In genomic region chr17:60577147-60577925, GRCh38 we compare ENCODE assay signal across 8 cellular contexts. TPM values are rescaled to one million over a fixed set of nuclear protein-coding genes. Genes with fewer than 3 reads are reported as not detected.
DNase-seq lines count a peak whose midpoint lies in the region; ATAC-seq and TF ChIP-seq lines count a peak whose summit lies in the region.

No MANE protein-coding gene starts in this region.

- no peaks in the 10 kb centered on the region for H3K9me3 Mint-ChIP-seq in activated naive CD4-positive, alpha-beta T cell treated with anti-CD3 and anti-CD28 coated beads, Interleukin-2, amount 50 U/mL, for 24 hours
- peaks cover 4 to 11% (median 10%) of the 10 kb centered on the region in 5 experiments for H3K9me3 Mint-ChIP-seq in brain

- no peak for TF ChIP-seq POLR2A in stomach (IDR thresholded peaks at IDR 0.05)
- TF ChIP-seq POLR2A in GM18505 (IDR thresholded peaks at IDR 0.05; ENCODE audit: borderline replicate concordance, extremely low read depth, insufficient read depth, insufficient read length): no peak

- no peaks in the 10 kb centered on the region for H3K27me3 ChIP-seq in stomach

- TF ChIP-seq EP300 in stomach (IDR thresholded peaks at IDR 0.05): no peak

- H3K4me3 Mint-ChIP-seq in activated naive CD4-positive, alpha-beta T cell treated with anti-CD3 and anti-CD28 coated beads, Interleukin-2, amount 50 U/mL, for 24 hours: peak overlapping the region; percentile 80
- H3K4me3 Mint-ChIP-seq in brain: peak overlapping the region in 3 of 5 experiments; percentile 10 to 50 (median 20)

- intact Hi-C loops in stomach (cut with DNase I; ENCODE audit: low total_unique reads): loop anchor here (10.0 kb wide), 1 partner anchor 57 kb away; no protein-coding TSS in a partner anchor

- ATAC-seq in GM18505 (IDR thresholded peaks at IDR 0.05; ENCODE audit: unreplicated experiment): no peak

- H3K36me3 Mint-ChIP-seq in activated naive CD4-positive, alpha-beta T cell treated with anti-CD3 and anti-CD28 coated beads, Interleukin-2, amount 50 U/mL, for 24 hours: no peaks in the 10 kb centered on the region
- no peaks in the 10 kb centered on the region for H3K36me3 Mint-ChIP-seq in brain

- peak overlapping the region; percentile 37 to 41 (median 40) for H3K4me3 ChIP-seq in stomach

- TF ChIP-seq CTCF in brain (conservative IDR thresholded peaks at IDR 0.05) (no peak), stomach (IDR thresholded peaks at IDR 0.05) (peak in 1 of 7 experiments; percentile 13)

- peaks cover 7 to 34% (median 17%) of the 10 kb centered on the region in 4 donors for H3K4me1 ChIP-seq in stomach

- H3K4me1 Mint-ChIP-seq in activated naive CD4-positive, alpha-beta T cell treated with anti-CD3 and anti-CD28 coated beads, Interleukin-2, amount 50 U/mL, for 24 hours: peaks cover 9% of the 10 kb centered on the region
- peaks cover 10% of the 10 kb centered on the region for H3K4me1 Mint-ChIP-seq in brain

- 6 to 18% (median 9%) methylated on average over 7 of the region's 7 CpGs for WGBS in stomach, 5 donors

- no peak overlapping the region for H3K27ac Mint-ChIP-seq in activated naive CD4-positive, alpha-beta T cell treated with anti-CD3 and anti-CD28 coated beads, Interleukin-2, amount 50 U/mL, for 24 hours
- peak overlapping the region in 4 of 5 experiments; percentile 23 to 78 (median 63) for H3K27ac Mint-ChIP-seq in brain

- no peaks in the 10 kb centered on the region for H3K36me3 ChIP-seq in stomach

- no peaks in the 10 kb centered on the region for H3K27me3 Mint-ChIP-seq in activated naive CD4-positive, alpha-beta T cell treated with anti-CD3 and anti-CD28 coated beads, Interleukin-2, amount 50 U/mL, for 24 hours
- peaks cover 12% of the 10 kb centered on the region for H3K27me3 Mint-ChIP-seq in brain

- no peaks in the 10 kb centered on the region for H3K9me3 ChIP-seq in stomach

- peak overlapping the region; percentile 45 to 81 (median 73) for H3K27ac ChIP-seq in stomach

- DNase-seq in activated naive CD4-positive, alpha-beta T cell treated with Interleukin-2 at 50 U/mL for 16 hours: no peak
- DNase-seq in NCI-H69 (lab: John Stamatoyannopoulos, UW) (peak; percentile 60), kidney tubule cell (ENCODE audit: low spot score) (peak; percentile 66), stomach (no peak), NCI-H526 treated with DMSO at 0.1 percent for 48 hours (lab: John Stamatoyannopoulos, UW) (no peak)

RNA-seq across cellular contexts. Expression of gene PPM1D, which starts 22.7 kb away (rescaled TPM):
- 14.6 TPM for polyA plus RNA-seq in brain (ENCODE audit: insufficient read depth, low read depth, low replicate concordance)
- 10 to 100 TPM in 1 of 5 donors, 1 to 10 TPM in 4; 2.2 to 42.0 (median 8.2) TPM for total RNA-seq in stomach
- 1 to 10 TPM; 2.5 to 5.8 (median 3.2) TPM for polyA plus RNA-seq in stomach

RNA-seq across cellular contexts. Expression of gene APPBP2, which starts 51.3 kb away (rescaled TPM):
- polyA plus RNA-seq in brain (ENCODE audit: insufficient read depth, low read depth, low replicate concordance) (10.7 TPM), stomach (1 to 10 TPM; 4.8 to 7.5 (median 6.2) TPM)
- total RNA-seq in stomach: 10 to 100 TPM; 14.8 to 55.8 (median 26.4) TPM

Comparison
In these comparisons a context has a peak if more than half of its experiments do, and no peak if none do; other contexts are left out.
1. DNase-seq: peak in NCI-H69 (single experiment) and kidney tubule cell (single experiment); none in activated naive CD4-positive, alpha-beta T cell treated with Interleukin-2 at 50 U/mL for 16 hours (single experiment), stomach (single experiment) and NCI-H526 treated with DMSO at 0.1 percent for 48 hours (single experiment).